8 cellular contexts compared by ENCODE assay signal in the genomic region with DNA sequence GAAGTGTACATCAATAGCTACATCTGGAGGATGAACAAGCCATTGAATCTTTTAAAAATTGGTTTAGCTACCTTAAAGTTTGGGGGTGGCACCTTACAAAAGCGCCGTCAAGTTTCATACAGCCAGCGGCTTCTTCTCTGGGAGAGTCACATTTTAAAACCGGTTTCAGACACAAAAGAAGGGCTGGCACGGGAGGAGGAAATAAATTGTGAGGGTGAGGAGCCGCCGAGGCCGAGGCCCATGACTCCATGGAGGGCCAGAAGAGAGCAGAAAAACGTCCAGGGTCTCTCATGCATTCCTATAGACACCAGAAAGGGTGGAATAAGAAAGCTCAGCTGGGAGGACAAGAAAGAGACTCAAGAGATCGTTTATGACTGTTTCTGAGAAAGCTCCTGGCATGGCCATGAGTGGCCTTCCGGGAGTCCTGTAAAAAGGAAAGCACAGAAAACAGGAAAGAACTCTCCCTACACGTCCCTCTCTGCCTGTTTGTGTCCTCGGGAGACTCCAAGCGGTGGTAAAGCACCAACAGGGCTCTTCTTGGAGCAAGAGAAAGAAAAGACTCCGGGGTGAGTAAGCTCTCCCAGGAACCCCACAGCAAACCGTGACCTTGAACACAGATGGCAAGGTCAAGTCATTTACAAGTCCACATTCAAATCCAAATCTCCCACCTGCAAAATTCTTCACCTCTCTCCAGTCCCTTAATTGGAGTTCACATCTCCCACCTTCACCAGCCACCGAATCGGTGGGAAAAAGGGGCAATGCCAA. TPM values are rescaled to one million over a fixed set of nuclear protein-coding genes. Genes with fewer than 3 reads are reported as not detected.
DNase-seq lines count a peak whose midpoint lies in the region; ATAC-seq and TF ChIP-seq lines count a peak whose summit lies in the region.

No MANE protein-coding gene starts in this region.

- peaks cover 31% of the 10 kb centered on the region for H3K4me1 Mint-ChIP-seq in endothelial cell (ENCODE audit: unreplicated experiment)

- H3K36me3 ChIP-seq in mesodermal cell (ENCODE audit: control insufficient read depth, insufficient read depth, low read length) (peaks cover 18% of the 10 kb centered on the region), tibial artery (peaks cover 10 to 26% (median 24%) of the 10 kb centered on the region in 3 donors)

- no peaks in the 10 kb centered on the region for H3K9me3 Mint-ChIP-seq in endothelial cell (ENCODE audit: unreplicated experiment)

- no peak for ATAC-seq in GM18861 (IDR thresholded peaks at IDR 0.05; ENCODE audit: unreplicated experiment)

- intact Hi-C loops in tibial artery (cut with DNase I; ENCODE audit: low total_unique reads): loop anchor here (5.0 kb wide), 1 partner anchor 40 kb away; the partner anchor contains the start of gene ARHGAP19

- peaks cover 14% of the 10 kb centered on the region for H3K27me3 Mint-ChIP-seq in endothelial cell (ENCODE audit: unreplicated experiment)

- peak overlapping the region; percentile 97 for H3K27ac Mint-ChIP-seq in endothelial cell (ENCODE audit: unreplicated experiment)

- H3K4me3 ChIP-seq in mesodermal cell (ENCODE audit: extremely low read depth, insufficient read depth, low read length, poor library complexity, severe bottlenecking): peak overlapping the region; percentile 63
- peak overlapping the region; percentile 75 to 97 for H3K4me3 ChIP-seq in tibial artery

- TF ChIP-seq CTCF in endothelial cell (IDR thresholded peaks at IDR 0.05; ENCODE audit: unreplicated experiment): no peak
- TF ChIP-seq CTCF in tibial artery (IDR thresholded peaks at IDR 0.05): no peak

- H3K27ac ChIP-seq in mesodermal cell (ENCODE audit: low read depth, low read length, severe bottlenecking) (peak overlapping the region; percentile 46), tibial artery (peak overlapping the region; percentile 65 to 93)

- H3K9me3 ChIP-seq in mesodermal cell (ENCODE audit: control insufficient read depth, low read length) (no peaks in the 10 kb centered on the region), tibial artery (no peaks in the 10 kb centered on the region)

- peak overlapping the region; percentile 98 for H3K4me3 Mint-ChIP-seq in endothelial cell (ENCODE audit: unreplicated experiment)

- DNase-seq in AG20443 (ENCODE audit: low spot score) (peak; percentile 78), H4 (ENCODE audit: low spot score) (peak; percentile 75), SW480 (ENCODE audit: low spot score) (peak; percentile 66), endothelial cell (ENCODE audit: low spot score) (peak; percentile 43), tibial artery (peak in 1 of 2 donors; percentile 50), GOT3 (lab: John Stamatoyannopoulos, UW) (no peak)

- H3K4me1 ChIP-seq in mesodermal cell (ENCODE audit: control insufficient read depth, insufficient read depth, low read length, poor library complexity, severe bottlenecking): peaks cover 20% of the 10 kb centered on the region
- peaks cover 0 to 63% (median 38%) of the 10 kb centered on the region in 4 donors for H3K4me1 ChIP-seq in tibial artery

- WGBS in mesodermal cell (ENCODE audit: insufficient coverage in 2 of 2), 2 experiments: 10 to 12% methylated on average over 16 to 17 of the region's 18 CpGs

- no peaks in the 10 kb centered on the region for H3K27me3 ChIP-seq in tibial artery

- H3K36me3 Mint-ChIP-seq in endothelial cell (ENCODE audit: low read depth, unreplicated experiment): peaks cover 27% of the 10 kb centered on the region

RNA-seq across cellular contexts. Expression of gene FRAT2, which starts 1.8 kb away (rescaled TPM):
- total RNA-seq in H4 (2014; rRNA removed; shearing (Covaris generic)): 6.2 and 11.0 TPM in 2 replicates
- 25.6 TPM for total RNA-seq in endothelial cell (ENCODE audit: unreplicated experiment)
- polyA plus RNA-seq in mesodermal cell (2013, experiment 1 of 2): 9.0 TPM
- polyA plus RNA-seq in mesodermal cell (2013, experiment 2 of 2): 8.0 TPM

RNA-seq across cellular contexts. Expression of gene FRAT1, which starts 13.7 kb away (rescaled TPM):
- total RNA-seq in H4 (2014; rRNA removed; shearing (Covaris generic)): 0.89 and 1.6 TPM in 2 replicates
- 8.0 TPM for total RNA-seq in endothelial cell (ENCODE audit: unreplicated experiment)
- polyA plus RNA-seq in mesodermal cell (2013, experiment 1 of 2): 3.4 TPM
- 2.5 TPM for polyA plus RNA-seq in mesodermal cell (2013, experiment 2 of 2)

RNA-seq across cellular contexts. Expression of gene ARHGAP19, which starts 40.3 kb away (rescaled TPM):
- total RNA-seq in H4 (2014; rRNA removed; shearing (Covaris generic)): 9.5 and 10.6 TPM in 2 replicates
- 19.8 TPM for total RNA-seq in endothelial cell (ENCODE audit: unreplicated experiment)
- 18.6 TPM for polyA plus RNA-seq in mesodermal cell (2013, experiment 1 of 2)
- 18.4 TPM for polyA plus RNA-seq in mesodermal cell (2013, experiment 2 of 2)
